ENCODE assay signal across 1 cellular context in the genomic region with DNA sequence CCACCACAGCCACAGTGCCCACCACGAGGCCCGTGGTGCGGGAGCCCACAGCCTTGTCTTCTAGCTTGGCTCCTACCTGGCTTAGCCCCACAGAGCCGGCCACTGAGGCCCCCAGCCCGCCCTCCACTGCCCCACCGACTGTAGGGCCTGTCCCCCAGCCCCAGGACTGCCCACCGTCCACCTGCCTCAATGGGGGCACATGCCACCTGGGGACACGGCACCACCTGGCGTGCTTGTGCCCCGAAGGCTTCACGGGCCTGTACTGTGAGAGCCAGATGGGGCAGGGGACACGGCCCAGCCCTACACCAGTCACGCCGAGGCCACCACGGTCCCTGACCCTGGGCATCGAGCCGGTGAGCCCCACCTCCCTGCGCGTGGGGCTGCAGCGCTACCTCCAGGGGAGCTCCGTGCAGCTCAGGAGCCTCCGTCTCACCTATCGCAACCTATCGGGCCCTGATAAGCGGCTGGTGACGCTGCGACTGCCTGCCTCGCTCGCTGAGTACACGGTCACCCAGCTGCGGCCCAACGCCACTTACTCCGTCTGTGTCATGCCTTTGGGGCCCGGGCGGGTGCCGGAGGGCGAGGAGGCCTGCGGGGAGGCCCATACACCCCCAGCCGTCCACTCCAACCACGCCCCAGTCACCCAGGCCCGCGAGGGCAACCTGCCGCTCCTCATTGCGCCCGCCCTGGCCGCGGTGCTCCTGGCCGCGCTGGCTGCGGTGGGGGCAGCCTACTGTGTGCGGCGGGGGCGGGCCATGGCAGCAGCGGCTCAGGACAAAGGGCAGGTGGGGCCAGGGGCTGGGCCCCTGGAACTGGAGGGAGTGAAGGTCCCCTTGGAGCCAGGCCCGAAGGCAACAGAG.
TF ChIP-seq lines count a peak whose summit lies in the region.

No MANE protein-coding gene starts in this region.

TF ChIP-seq in GM12878, 131 proteins besides CTCF, POLR2A, EP300 and RAD21:
- no peak for TF ChIP-seq SKIL (IDR thresholded peaks at IDR 0.05; ENCODE audit: low read depth, poor library complexity, severe bottlenecking)
- no peak for TF ChIP-seq TCF7 (IDR thresholded peaks at IDR 0.05; ENCODE audit: borderline replicate concordance)
- no peak for TF ChIP-seq PAX8 (IDR thresholded peaks at IDR 0.05)
- TF ChIP-seq STAT3 (IDR thresholded peaks at IDR 0.05; ENCODE audit: low read depth, low read length), result no peak
- TF ChIP-seq NR2C1 (IDR thresholded peaks at IDR 0.05), result no peak
- no peak for TF ChIP-seq CBFB (IDR thresholded peaks at IDR 0.05; ENCODE audit: low read depth)
- no peak for TF ChIP-seq ZNF384 (IDR thresholded peaks at IDR 0.05; ENCODE audit: borderline replicate concordance, low read depth, low read length)
- no peak for TF ChIP-seq EZH2 (IDR thresholded peaks at IDR 0.05; ENCODE audit: borderline replicate concordance, control insufficient read depth, low read depth, low read length)
- no peak for TF ChIP-seq FOXK2 (IDR thresholded peaks at IDR 0.05)
